30 cellular contexts compared by ENCODE assay signal in genomic region chr16:87212026-87212425, GRCh38.
A peak's percentile ranks its signal among the peaks of the same experiment; 100 is the strongest.
DNase-seq lines count a peak whose midpoint lies in the region; ATAC-seq, FAIRE-seq and TF ChIP-seq lines count a peak whose summit lies in the region.
"Had no signal": no experiment of that assay in that cellular context is flagged by ENCODE, and none has a peak within 500 bp of the region (broad histone marks: within the 10 kb centered on the region; RNA-seq: fewer than 3 reads in every experiment).

No MANE protein-coding gene starts in this region.

- no peak for TF ChIP-seq CTCF in AG10803 (conservative IDR thresholded peaks at IDR 0.05; ENCODE audit: low read length)
- TF ChIP-seq CTCF in chondrocyte (IDR thresholded peaks at IDR 0.05) = no peak

- no peak overlapping the region for H3K4me3 Mint-ChIP-seq in chondrocyte (ENCODE audit: unreplicated experiment)
- H3K4me3 Mint-ChIP-seq: activated CD8-positive, alpha-beta memory T cell treated with anti-CD3 and anti-CD28 coated beads, Interleukin-2, amount 10 ng/mL, durations not matched to agents 7 days and 5 days; activated naive CD8-positive, alpha-beta T cell treated with anti-CD3 and anti-CD28 coated beads, Interleukin-2, amount 50 U/mL, for 24 hours; activated T-cell treated with anti-CD3 and anti-CD28 coated beads, Interleukin-2, amount 50 U/mL, for 4 hours; mesothelial cell of epicardium had no signal

- peak overlapping the region; percentile 52 for H3K27ac Mint-ChIP-seq in chondrocyte (ENCODE audit: unreplicated experiment)
- H3K27ac Mint-ChIP-seq: activated CD8-positive, alpha-beta memory T cell treated with anti-CD3 and anti-CD28 coated beads, Interleukin-2, amount 10 ng/mL, durations not matched to agents 7 days and 5 days; activated naive CD8-positive, alpha-beta T cell treated with anti-CD3 and anti-CD28 coated beads, Interleukin-2, amount 50 U/mL, for 24 hours; mesothelial cell of epicardium had no signal

- ATAC-seq in GM18909 (IDR thresholded peaks at IDR 0.05; ENCODE audit: poor library complexity, unreplicated experiment) = no peak
- ATAC-seq: activated CD8-positive, alpha-beta memory T cell treated with anti-CD3 and anti-CD28 coated beads, Interleukin-2, amount 10 ng/mL, durations not matched to agents 7 days and 5 days; activated naive CD8-positive, alpha-beta T cell treated with anti-CD3 and anti-CD28 coated beads, Interleukin-2, amount 50 U/mL, for 24 hours; activated T-cell treated with anti-CD3 and anti-CD28 coated beads, Interleukin-2, amount 50 U/mL, for 4 hours; heart right ventricle had no signal

- no peaks in the 10 kb centered on the region for H3K27me3 Mint-ChIP-seq in chondrocyte (ENCODE audit: low read depth)
- H3K27me3 Mint-ChIP-seq: activated CD8-positive, alpha-beta memory T cell treated with anti-CD3 and anti-CD28 coated beads, Interleukin-2, amount 10 ng/mL, durations not matched to agents 7 days and 5 days; activated naive CD8-positive, alpha-beta T cell treated with anti-CD3 and anti-CD28 coated beads, Interleukin-2, amount 50 U/mL, for 24 hours had no signal

- FAIRE-seq in RCC 7860 (lab: Jason Lieb, UNC) = no peak
- FAIRE-seq: frontal cortex, TTC549 had no signal

- no peaks in the 10 kb centered on the region for H3K36me3 Mint-ChIP-seq in chondrocyte (ENCODE audit: low read depth)
- H3K36me3 Mint-ChIP-seq: activated CD8-positive, alpha-beta memory T cell treated with anti-CD3 and anti-CD28 coated beads, Interleukin-2, amount 10 ng/mL, durations not matched to agents 7 days and 5 days; mesothelial cell of epicardium had no signal

- no peaks in the 10 kb centered on the region for H3K9me3 Mint-ChIP-seq in chondrocyte (ENCODE audit: low read depth)
- H3K9me3 Mint-ChIP-seq: activated naive CD8-positive, alpha-beta T cell treated with anti-CD3 and anti-CD28 coated beads, Interleukin-2, amount 50 U/mL, for 24 hours; activated T-cell treated with anti-CD3 and anti-CD28 coated beads, Interleukin-2, amount 50 U/mL, for 4 hours; mesothelial cell of epicardium had no signal

- peaks cover 18% of the 10 kb centered on the region for H3K4me1 Mint-ChIP-seq in chondrocyte (ENCODE audit: low read depth)
- H3K4me1 Mint-ChIP-seq: activated CD8-positive, alpha-beta memory T cell treated with anti-CD3 and anti-CD28 coated beads, Interleukin-2, amount 10 ng/mL, durations not matched to agents 7 days and 5 days; activated naive CD8-positive, alpha-beta T cell treated with anti-CD3 and anti-CD28 coated beads, Interleukin-2, amount 50 U/mL, for 24 hours had no signal

- no peak overlapping the region for H3K4me3 ChIP-seq in AG10803 (ENCODE audit: low read length)
- H3K4me3 ChIP-seq: breast epithelium, coronary artery, HAP-1, heart right ventricle, stomach had no signal

- DNase-seq in AG10803 (ENCODE audit: low read depth) (peak; percentile 62), RPMI7951 (ENCODE audit: low read depth) (peak; percentile 74), chondrocyte (ENCODE audit: low spot score) (no peak), islet precursor cell (peak; percentile 77), NCI-H2081 (lab: John Stamatoyannopoulos, UW) (no peak), DMS 273 treated with DMSO at 0.1 percent for 48 hours (lab: John Stamatoyannopoulos, UW) (no peak), RCC 7860 (ENCODE audit: low spot score) (no peak)
- DNase-seq: ACHN; activated CD4-positive, alpha-beta T cell treated with anti-CD3 and anti-CD28 coated beads, Interleukin-2, amount 50 U/mL, for 4 hours; activated CD8-positive, alpha-beta memory T cell treated with anti-CD3 and anti-CD28 coated beads, Interleukin-2, amount 10 ng/mL, durations not matched to agents 7 days and 5 days; activated naive CD4-positive, alpha-beta T cell; activated naive CD8-positive, alpha-beta T cell treated with anti-CD3 and anti-CD28 coated beads, Interleukin-2, amount 50 U/mL, for 24 hours; activated T-cell treated with anti-CD3 and anti-CD28 coated beads, Interleukin-2, amount 50 U/mL, for 4 hours; DMS153; effector memory CD4-positive, alpha-beta T cell; heart right ventricle; Kasumi-1; kidney glomerular epithelial cell; NCI-H1436 treated with DMSO at 0.1 percent for 48 hours; NCI-H774; SK-N-SH; stimulated activated CD8-positive, alpha-beta memory T cell treated with anti-CD3 and anti-CD28 coated beads, Interleukin-4, amount 100 ng/mL, for 48 hours; stomach had no signal

Comparison
In these comparisons a context has a peak if more than half of its experiments do, and no peak if none do; other contexts are left out.
1. DNase-seq: peak in AG10803 (single experiment), RPMI7951 (single experiment) and islet precursor cell (single experiment); none in chondrocyte (single experiment), NCI-H2081 (0 of 2), DMS 273 treated with DMSO at 0.1 percent for 48 hours (single experiment) and RCC 7860 (single experiment).